ENCODE assay signal across 8 cellular contexts in genomic region chr19:49148784-49149651, GRCh38. TPM values are rescaled to one million over a fixed set of nuclear protein-coding genes. Genes with fewer than 3 reads are reported as not detected.
DNase-seq lines count a peak whose midpoint lies in the region; ATAC-seq and TF ChIP-seq lines count a peak whose summit lies in the region.

No MANE protein-coding gene starts in this region.

- H2AK5ac ChIP-seq in H9 (ENCODE audit: insufficient read length, low read length): no peak overlapping the region

- DNase-seq in ACHN: peak; percentile 93
- DNase-seq in H9: peak; percentile 99
- peak; percentile 86 to 97 for DNase-seq in NCI-H526 (lab: John Stamatoyannopoulos, UW)
- DNase-seq in activated CD4-positive, alpha-beta T cell treated with anti-CD3 and anti-CD28 coated beads, Interleukin-2, amount 10 ng/mL, durations not matched to agents 7 days and 5 days: peak; percentile 77
- peak; percentile 74 for DNase-seq in kidney epithelial cell (ENCODE audit: low read depth)
- DNase-seq in stimulated activated CD4-positive, alpha-beta T cell treated with anti-CD3 and anti-CD28 coated beads, Interleukin-15, amount 100 ng/mL, for 24 hours: peak; percentile 91

- H4K91ac ChIP-seq in H9 (ENCODE audit: insufficient read length, low read depth, low read length): no peak overlapping the region

- no peak overlapping the region for H3T11ph ChIP-seq in H9 (ENCODE audit: low read length)

- H3K23ac ChIP-seq in H9 (ENCODE audit: insufficient read length, low read depth, low read length): no peak overlapping the region

- H2BK12ac ChIP-seq in H9 (ENCODE audit: insufficient read length, low read depth, low read length): no peak overlapping the region

- CTCF ChIA-PET in activated CD4-positive, alpha-beta T cell treated with anti-CD3 and anti-CD28 coated beads, Interleukin-2, amount 10 ng/mL, durations not matched to agents 7 days and 5 days (lab: Charles Lee): interaction anchor here (1.0 to 2.4 kb wide), 2 partner anchors 9 to 29 kb away, joined by 4 to 7 read pairs; no protein-coding TSS in a partner anchor

- in situ Hi-C loops in ACHN (cut with HindIII; ENCODE audit: low pct_ligation_motif_present, low pct_unique_long_range_greater_than_20kb, low sequenced_read_pairs): no loop called here

- no peak overlapping the region for H2BK5ac ChIP-seq in H9 (ENCODE audit: insufficient read length, low read length)

- ATAC-seq in GM21526 (IDR thresholded peaks at IDR 0.05; ENCODE audit: low FRiP score, unreplicated experiment): no peak

- H3K9me3 Mint-ChIP-seq in H9: no peaks in the 10 kb centered on the region; a peak in 1 of 5 replicates
- no peaks in the 10 kb centered on the region for H3K9me3 Mint-ChIP-seq in activated CD4-positive, alpha-beta T cell treated with anti-CD3 and anti-CD28 coated beads, Interleukin-2, amount 10 ng/mL, durations not matched to agents 7 days and 5 days

- peaks cover 21% of the 10 kb centered on the region for H3K27me3 Mint-ChIP-seq in H9 (ENCODE audit: low read depth)
- peaks cover 69% of the 10 kb centered on the region for H3K27me3 Mint-ChIP-seq in activated CD4-positive, alpha-beta T cell treated with anti-CD3 and anti-CD28 coated beads, Interleukin-2, amount 10 ng/mL, durations not matched to agents 7 days and 5 days

- no peaks in the 10 kb centered on the region for H3K79me2 ChIP-seq in H9 (ENCODE audit: insufficient read depth, low read length)

- peak overlapping the region; percentile 87 to 96 for H3K4me3 Mint-ChIP-seq in H9
- peak overlapping the region; percentile 38 for H3K4me3 Mint-ChIP-seq in activated CD4-positive, alpha-beta T cell treated with anti-CD3 and anti-CD28 coated beads, Interleukin-2, amount 10 ng/mL, durations not matched to agents 7 days and 5 days

- no peaks in the 10 kb centered on the region for H3K9me3 ChIP-seq in H9 (ENCODE audit: control insufficient read depth, low read depth, low read length)

- H3K4me1 Mint-ChIP-seq in H9: peaks cover 21 to 47% of the 10 kb centered on the region in 2 experiments
- H3K4me1 Mint-ChIP-seq in activated CD4-positive, alpha-beta T cell treated with anti-CD3 and anti-CD28 coated beads, Interleukin-2, amount 10 ng/mL, durations not matched to agents 7 days and 5 days: peaks cover 36% of the 10 kb centered on the region

- H3K23me2 ChIP-seq in H9 (ENCODE audit: insufficient read length, low read depth, low read length, poor library complexity, severe bottlenecking): peaks cover 17% of the 10 kb centered on the region

- H3K14ac ChIP-seq in H9 (ENCODE audit: insufficient read depth, low read length): no peak overlapping the region

- peak overlapping the region; percentile 57 for H3K4me2 ChIP-seq in H9 (ENCODE audit: insufficient read depth, insufficient read length, low read length)

- no peaks in the 10 kb centered on the region; the same call in 1 of the 2 replicates for H3K27me3 ChIP-seq in H9 (ENCODE audit: insufficient read depth, low read length)
- peaks cover 23% of the 10 kb centered on the region for H3K27me3 ChIP-seq in kidney epithelial cell (ENCODE audit: control insufficient read depth, insufficient read depth, low read length)

- H3K56ac ChIP-seq in H9 (ENCODE audit: insufficient read length, low read depth, low read length): no peak overlapping the region

- H3K4me3 ChIP-seq in kidney epithelial cell (ENCODE audit: low read depth, low read length): peak overlapping the region; percentile 59

- H2BK15ac ChIP-seq in H9 (ENCODE audit: low read depth, low read length): no peak overlapping the region

- H3K4ac ChIP-seq in H9 (ENCODE audit: low read depth, low read length): no peak overlapping the region

- TF ChIP-seq CTCF in H9 (conservative IDR thresholded peaks at IDR 0.05): no peak
- TF ChIP-seq CTCF in kidney epithelial cell (IDR thresholded peaks at IDR 0.05; ENCODE audit: insufficient read depth, low read length, poor library complexity, severe bottlenecking): no peak

- H4K20me1 ChIP-seq in H9 (ENCODE audit: control insufficient read depth, insufficient read depth, insufficient read length): no peaks in the 10 kb centered on the region

- H2BK20ac ChIP-seq in H9 (ENCODE audit: low read depth, low read length, poor library complexity, severe bottlenecking): no peak overlapping the region

- WGBS in H9 (ENCODE audit: extremely low coverage, insufficient read length, low lambda C conversion rate): no CpG with 5 or more reads among the region's 49 CpGs

- H4K5ac ChIP-seq in H9 (ENCODE audit: insufficient read length, low read depth, low read length): no peak overlapping the region

- peaks cover 0 to 5% (median 0%) of the 10 kb centered on the region in 3 experiments; a peak in 3 of 7 replicates for H3K36me3 Mint-ChIP-seq in H9 (ENCODE audit: insufficient read depth in 1 of 3, low read depth in 3 of 3)
- peaks cover 9% of the 10 kb centered on the region for H3K36me3 Mint-ChIP-seq in activated CD4-positive, alpha-beta T cell treated with anti-CD3 and anti-CD28 coated beads, Interleukin-2, amount 10 ng/mL, durations not matched to agents 7 days and 5 days (ENCODE audit: low read depth)

- no peaks in the 10 kb centered on the region for H3K36me3 ChIP-seq in kidney epithelial cell (ENCODE audit: control insufficient read depth, insufficient read depth, low read length)

- H2BK120ac ChIP-seq in H9 (ENCODE audit: low read depth, low read length, poor library complexity, severe bottlenecking): no peak overlapping the region

- POLR2A ChIA-PET in activated CD4-positive, alpha-beta T cell treated with anti-CD3 and anti-CD28 coated beads, Interleukin-2, amount 10 ng/mL, durations not matched to agents 7 days and 5 days (lab: Charles Lee): no interaction called here

- peak overlapping the region in 2 of 3 experiments; percentile 90 to 96; a peak in 6 of 7 replicates for H3K27ac Mint-ChIP-seq in H9
- no peak overlapping the region for H3K27ac Mint-ChIP-seq in activated CD4-positive, alpha-beta T cell treated with anti-CD3 and anti-CD28 coated beads, Interleukin-2, amount 10 ng/mL, durations not matched to agents 7 days and 5 days

- H3K27ac ChIP-seq in H9 (ENCODE audit: insufficient read length, low read depth, low read length): no peak overlapping the region
- H3K27ac ChIP-seq in cingulate gyrus (ENCODE audit: low read depth, low read length): peak overlapping the region; percentile 91

- no peaks in the 10 kb centered on the region for H3K79me1 ChIP-seq in H9 (ENCODE audit: insufficient read depth, low read depth, low read length, poor library complexity, severe bottlenecking)

- no peak overlapping the region for H4K8ac ChIP-seq in H9 (replicated peaks; ENCODE audit: insufficient read length, low read depth, low read length)

- peak overlapping the region; percentile 5 for H3K9ac ChIP-seq in H9 (ENCODE audit: extremely low read depth, insufficient read length, low read length)

- H3K4me1 ChIP-seq in H9 (ENCODE audit: insufficient read depth, low read length): no peaks in the 10 kb centered on the region

- H2AFZ ChIP-seq in H9 (ENCODE audit: low read length): no peak overlapping the region

- H3K18ac ChIP-seq in H9 (ENCODE audit: insufficient read length, low read depth, low read length): peak overlapping the region; percentile 5

RNA-seq across cellular contexts. Expression of gene HRC, which starts 6.2 kb away (rescaled TPM):
- total RNA-seq in H9 (2021) (1.8 and 1.9 TPM in 2 replicates), kidney epithelial cell (not detected in 2 replicates)
- not detected for total RNA-seq in activated CD4-positive, alpha-beta T cell treated with anti-CD3 and anti-CD28 coated beads, Interleukin-2, amount 10 ng/mL, durations not matched to agents 7 days and 5 days

RNA-seq across cellular contexts. Expression of gene TRPM4, which starts 8.6 kb away (rescaled TPM):
- 6.9 and 7.2 TPM in 2 replicates for total RNA-seq in H9 (2021)
- total RNA-seq in activated CD4-positive, alpha-beta T cell treated with anti-CD3 and anti-CD28 coated beads, Interleukin-2, amount 10 ng/mL, durations not matched to agents 7 days and 5 days: under 1 TPM; 0.25 to 0.33 TPM
- total RNA-seq in kidney epithelial cell: 13.5 and 16.7 TPM in 2 replicates

RNA-seq across cellular contexts. Expression of gene PPFIA3, which starts 29.7 kb away (rescaled TPM):
- 18.8 and 19.1 TPM in 2 replicates for total RNA-seq in H9 (2021)
- 1 to 10 TPM; 1.6 TPM for total RNA-seq in activated CD4-positive, alpha-beta T cell treated with anti-CD3 and anti-CD28 coated beads, Interleukin-2, amount 10 ng/mL, durations not matched to agents 7 days and 5 days
- total RNA-seq in kidney epithelial cell: 0.88 and 10.9 TPM in 2 replicates

RNA-seq across cellular contexts. Expression of gene C19orf73, which starts 30.1 kb away (rescaled TPM):
- total RNA-seq in H9 (2021) (0.72 and 1.1 TPM in 2 replicates), kidney epithelial cell (4.2 and 4.6 TPM in 2 replicates)
- total RNA-seq in activated CD4-positive, alpha-beta T cell treated with anti-CD3 and anti-CD28 coated beads, Interleukin-2, amount 10 ng/mL, durations not matched to agents 7 days and 5 days: 1 to 10 TPM; 1.0 to 1.3 TPM

RNA-seq across cellular contexts. Expression of gene LIN7B, which starts 34.8 kb away (rescaled TPM):
- 3.5 and 4.2 TPM in 2 replicates for total RNA-seq in H9 (2021)
- 1 to 10 TPM; 5.6 TPM for total RNA-seq in activated CD4-positive, alpha-beta T cell treated with anti-CD3 and anti-CD28 coated beads, Interleukin-2, amount 10 ng/mL, durations not matched to agents 7 days and 5 days
- 3.4 and 5.8 TPM in 2 replicates for total RNA-seq in kidney epithelial cell
